In genomic region chr16:66382171-66382965, GRCh38 we compare ENCODE assay signal across 10 cellular contexts. TPM values are rescaled to one million over a fixed set of nuclear protein-coding genes. Genes with fewer than 3 reads are reported as not detected.
DNase-seq lines count a peak whose midpoint lies in the region; ATAC-seq and TF ChIP-seq lines count a peak whose summit lies in the region.
"Had no signal": no experiment of that assay in that cellular context is flagged by ENCODE, and none has a peak within 500 bp of the region (broad histone marks: within the 10 kb centered on the region; RNA-seq: fewer than 3 reads in every experiment).

No MANE protein-coding gene starts in this region.

- TF ChIP-seq CTCF in SK-N-SH (IDR thresholded peaks at IDR 0.05) = no peak; the same call in 1 of the 2 replicates
- TF ChIP-seq CTCF in foreskin keratinocyte (conservative IDR thresholded peaks at IDR 0.05) = no peak
- TF ChIP-seq CTCF in osteoblast (IDR thresholded peaks at IDR 0.05; ENCODE audit: extremely low read depth, low read depth, low read length) = no peak

- H3K27ac Mint-ChIP-seq in naive thymus-derived CD4-positive, alpha-beta T cell = no peak overlapping the region
- H3K27ac Mint-ChIP-seq: IgD-negative memory B cell had no signal

- no peak overlapping the region for H3K4me3 ChIP-seq in SK-N-SH (ENCODE audit: low read depth in 2 of 2, low read length in 1 of 2)
- no peak overlapping the region for H3K4me3 ChIP-seq in osteoblast (ENCODE audit: insufficient read depth, low read length)
- no peak overlapping the region for H3K4me3 ChIP-seq in naive thymus-derived CD4-positive, alpha-beta T cell (ENCODE audit: low read length)

- peaks cover 0 to 10% (median 3%) of the 10 kb centered on the region in 11 donors for H3K9me3 Mint-ChIP-seq in naive thymus-derived CD4-positive, alpha-beta T cell

- CTCF ChIA-PET in SK-N-SH (lab: Yijun Ruan, JAX) = interaction anchor here (2.2 kb wide), 1 partner anchor 24 kb away, joined by 9 read pairs; no protein-coding TSS in a partner anchor
- CTCF ChIA-PET in naive thymus-derived CD4-positive, alpha-beta T cell (lab: Charles Lee) = no interaction called here

- peak overlapping the region; percentile 68 for H3K9ac ChIP-seq in SK-N-SH

- H3K9me3 ChIP-seq in SK-N-SH = no peaks in the 10 kb centered on the region
- H3K9me3 ChIP-seq in osteoblast (ENCODE audit: low read depth, low read length) = no peaks in the 10 kb centered on the region
- H3K9me3 ChIP-seq in naive thymus-derived CD4-positive, alpha-beta T cell (ENCODE audit: control insufficient read depth in 2 of 3, low read length in 3 of 3) = no peaks in the 10 kb centered on the region

- peak overlapping the region in 1 of 2 experiments; percentile 81; a peak in 2 of 4 replicates for H3K27ac ChIP-seq in SK-N-SH (ENCODE audit: low read depth in 2 of 2, low read length in 1 of 2)
- H3K27ac ChIP-seq in foreskin keratinocyte = peak overlapping the region; percentile 85
- H3K27ac ChIP-seq in osteoblast (ENCODE audit: low read depth, low read length) = peak overlapping the region; percentile 73
- H3K27ac ChIP-seq in naive thymus-derived CD4-positive, alpha-beta T cell (ENCODE audit: low read depth, low read length) = no peak overlapping the region

- peak; percentile 79 for ATAC-seq in foreskin keratinocyte
- no peak for ATAC-seq in naive thymus-derived CD4-positive, alpha-beta T cell

- no peaks in the 10 kb centered on the region for H4K20me1 ChIP-seq in SK-N-SH (ENCODE audit: insufficient read depth)
- H4K20me1 ChIP-seq in osteoblast (ENCODE audit: insufficient read depth, low read length) = no peaks in the 10 kb centered on the region

- H3K4me1 Mint-ChIP-seq in naive thymus-derived CD4-positive, alpha-beta T cell = peaks cover 0 to 4% (median 0%) of the 10 kb centered on the region in 7 donors
- H3K4me1 Mint-ChIP-seq: IgD-negative memory B cell had no signal

- no peak for TF ChIP-seq RAD21 in SK-N-SH (IDR thresholded peaks at IDR 0.05; ENCODE audit: low read length)

- H3K4me3 Mint-ChIP-seq in naive thymus-derived CD4-positive, alpha-beta T cell = no peak overlapping the region
- H3K4me3 Mint-ChIP-seq: IgD-negative memory B cell had no signal

- intact Hi-C loops in naive thymus-derived CD4-positive, alpha-beta T cell (cut with micrococcal nuclease) = no loop called here

- DNase-seq in EL (peak; percentile 94), SK-N-SH (no peak), foreskin keratinocyte (peak; percentile 93 to 99), osteoblast (ENCODE audit: insufficient read length, low spot score, missing footprints) (no peak), germinal center (ENCODE audit: low spot score) (no peak), RPMI8226 (no peak), DMS153 (lab: John Stamatoyannopoulos, UW) (no peak)
- no peak for DNase-seq in naive thymus-derived CD4-positive, alpha-beta T cell

- H3K36me3 Mint-ChIP-seq in naive thymus-derived CD4-positive, alpha-beta T cell = no peaks in the 10 kb centered on the region
- H3K36me3 Mint-ChIP-seq: IgD-negative memory B cell had no signal

- 39% methylated on average over 12 of the region's 13 CpGs for WGBS in SK-N-SH (ENCODE audit: low lambda C conversion rate)

- peak overlapping the region; percentile 43 for H3K4me2 ChIP-seq in SK-N-SH
- H3K4me2 ChIP-seq in osteoblast (ENCODE audit: insufficient read depth, low read length) = peak overlapping the region; percentile 19

- H3F3A ChIP-seq in SK-N-SH (replicated peaks; ENCODE audit: insufficient read depth) = no peaks in the 10 kb centered on the region

- H3K27me3 Mint-ChIP-seq in naive thymus-derived CD4-positive, alpha-beta T cell = peaks cover 0 to 11% (median 0%) of the 10 kb centered on the region in 5 donors

- no peaks in the 10 kb centered on the region for H3K9me2 ChIP-seq in SK-N-SH

- H3K4me1 ChIP-seq in SK-N-SH (ENCODE audit: control insufficient read depth in 1 of 2, insufficient read depth in 2 of 2, low read depth in 1 of 2, low read length in 1 of 2) (no peaks in the 10 kb centered on the region; a peak in 1 of 4 replicates), foreskin keratinocyte (peaks cover 17% of the 10 kb centered on the region), osteoblast (ENCODE audit: insufficient read depth, low read length) (peaks cover 16% of the 10 kb centered on the region)
- H3K4me1 ChIP-seq in naive thymus-derived CD4-positive, alpha-beta T cell (ENCODE audit: control insufficient read depth in 2 of 2, insufficient read depth in 2 of 2, low read length in 2 of 2) = no peaks in the 10 kb centered on the region

- no peaks in the 10 kb centered on the region for H3K27me3 ChIP-seq in SK-N-SH (ENCODE audit: insufficient read depth)
- H3K27me3 ChIP-seq in foreskin keratinocyte = no peaks in the 10 kb centered on the region
- no peaks in the 10 kb centered on the region for H3K27me3 ChIP-seq in osteoblast (ENCODE audit: insufficient read depth, low read length)
- H3K27me3 ChIP-seq in naive thymus-derived CD4-positive, alpha-beta T cell (ENCODE audit: control insufficient read depth in 2 of 2, insufficient read depth in 2 of 2, low read length in 2 of 2) = no peaks in the 10 kb centered on the region

- TF ChIP-seq EP300 in SK-N-SH (IDR thresholded peaks at IDR 0.05; ENCODE audit: borderline replicate concordance in 1 of 2, low read depth in 1 of 2, low read length in 1 of 2) = 0 out of 4 replicates have a peak, but pooled peaks of 1 of the 2 experiments have one; percentile 26

- POLR2A ChIA-PET in SK-N-SH (lab: Yijun Ruan, JAX) = no interaction called here
- POLR2A ChIA-PET in naive thymus-derived CD4-positive, alpha-beta T cell (lab: Charles Lee) = no interaction called here

- H2AFZ ChIP-seq in SK-N-SH (ENCODE audit: low read depth) = peak overlapping the region; percentile 18; the same call in 1 of the 2 replicates
- H2AFZ ChIP-seq in osteoblast (ENCODE audit: low read length) = no peak overlapping the region

- H3K79me2 ChIP-seq in SK-N-SH (ENCODE audit: insufficient read depth) (no peaks in the 10 kb centered on the region), osteoblast (ENCODE audit: insufficient read depth, low read length) (no peaks in the 10 kb centered on the region)

- no peaks in the 10 kb centered on the region for H3K36me3 ChIP-seq in SK-N-SH (replicated peaks in 1 of 2; ENCODE audit: control insufficient read depth in 1 of 2, insufficient read depth in 2 of 2, low read length in 1 of 2)
- no peaks in the 10 kb centered on the region for H3K36me3 ChIP-seq in osteoblast (ENCODE audit: insufficient read depth, low read length)
- no peaks in the 10 kb centered on the region for H3K36me3 ChIP-seq in naive thymus-derived CD4-positive, alpha-beta T cell (ENCODE audit: control insufficient read depth in 2 of 3, insufficient read depth in 3 of 3, low read length in 3 of 3)

TF ChIP-seq in SK-N-SH, 30 proteins besides CTCF, POLR2A, EP300 and RAD21:
- TF ChIP-seq, protein P1, sequence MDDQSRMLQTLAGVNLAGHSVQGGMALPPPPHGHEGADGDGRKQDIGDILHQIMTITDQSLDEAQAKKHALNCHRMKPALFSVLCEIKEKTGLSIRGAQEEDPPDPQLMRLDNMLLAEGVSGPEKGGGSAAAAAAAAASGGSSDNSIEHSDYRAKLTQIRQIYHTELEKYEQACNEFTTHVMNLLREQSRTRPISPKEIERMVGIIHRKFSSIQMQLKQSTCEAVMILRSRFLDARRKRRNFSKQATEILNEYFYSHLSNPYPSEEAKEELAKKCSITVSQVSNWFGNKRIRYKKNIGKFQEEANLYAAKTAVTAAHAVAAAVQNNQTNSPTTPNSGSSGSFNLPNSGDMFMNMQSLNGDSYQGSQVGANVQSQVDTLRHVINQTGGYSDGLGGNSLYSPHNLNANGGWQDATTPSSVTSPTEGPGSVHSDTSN (IDR thresholded peaks at IDR 0.05) = peak; percentile 11; the same call in 1 of the 2 replicates
- TF ChIP-seq CHD2 (IDR thresholded peaks at IDR 0.05; ENCODE audit: low read length, partially characterized antibody) (no peak), NFIC (IDR thresholded peaks at IDR 0.05; ENCODE audit: borderline replicate concordance) (0 out of 2 replicates have a peak, but pooled peaks have one; percentile 9), TEAD4 (IDR thresholded peaks at IDR 0.05; ENCODE audit: borderline replicate concordance, insufficient read depth) (peak; percentile 66; the same call in 1 of the 2 replicates), MEF2A (IDR thresholded peaks at IDR 0.05; ENCODE audit: borderline replicate concordance, low read depth) (peak; percentile 93), TCF12 (IDR thresholded peaks at IDR 0.05) (peak; percentile 61), FOSL2 (IDR thresholded peaks at IDR 0.05; ENCODE audit: borderline replicate concordance, low read depth) (peak; percentile 81)
- TF ChIP-seq, protein P2, sequence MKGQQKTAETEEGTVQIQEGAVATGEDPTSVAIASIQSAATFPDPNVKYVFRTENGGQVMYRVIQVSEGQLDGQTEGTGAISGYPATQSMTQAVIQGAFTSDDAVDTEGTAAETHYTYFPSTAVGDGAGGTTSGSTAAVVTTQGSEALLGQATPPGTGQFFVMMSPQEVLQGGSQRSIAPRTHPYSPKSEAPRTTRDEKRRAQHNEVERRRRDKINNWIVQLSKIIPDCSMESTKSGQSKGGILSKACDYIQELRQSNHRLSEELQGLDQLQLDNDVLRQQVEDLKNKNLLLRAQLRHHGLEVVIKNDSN (IDR thresholded peaks at IDR 0.05; ENCODE audit: borderline replicate concordance, low read depth) = no peak

RNA-seq across cellular contexts. Expression of gene CDH5, which starts 15.9 kb away (rescaled TPM):
- polyA plus RNA-seq in SK-N-SH (2012; rRNA removed) = not detected in 2 replicates
- polyA plus RNA-seq in SK-N-SH (2012; cell fraction: cytosol; rRNA removed) = 0.01 TPM in 1 of 2 replicates, not detected in the other
- not detected in 2 replicates for polyA plus RNA-seq in SK-N-SH (2012; cell fraction: nucleus; rRNA removed)
- total RNA-seq in foreskin keratinocyte = 0.04 TPM in 1 of 2 replicates, not detected in the other
- polyA plus RNA-seq in foreskin keratinocyte = 0.02 TPM in 1 of 2 replicates, not detected in the other
- 0.72 and 1.8 TPM in 2 replicates for total RNA-seq in osteoblast
- not detected for total RNA-seq in naive thymus-derived CD4-positive, alpha-beta T cell
- not detected for polyA plus RNA-seq in naive thymus-derived CD4-positive, alpha-beta T cell
- polyA plus RNA-seq: IgD-negative memory B cell had no signal

RNA-seq across cellular contexts. Expression of gene BEAN1, which starts 44.7 kb away (rescaled TPM):
- polyA plus RNA-seq in SK-N-SH (2012; rRNA removed) (0.07 TPM in 1 of 2 replicates, not detected in the other), foreskin keratinocyte (0.04 and 0.37 TPM in 2 replicates)
- polyA plus RNA-seq in SK-N-SH (2012; cell fraction: cytosol; rRNA removed) = 0.08 and 0.15 TPM in 2 replicates
- polyA plus RNA-seq in SK-N-SH (2012; cell fraction: nucleus; rRNA removed) = 0.05 and 0.11 TPM in 2 replicates
- total RNA-seq in foreskin keratinocyte (0.10 and 0.14 TPM in 2 replicates), osteoblast (0.29 and 0.36 TPM in 2 replicates)
- not detected for total RNA-seq in naive thymus-derived CD4-positive, alpha-beta T cell
- polyA plus RNA-seq in naive thymus-derived CD4-positive, alpha-beta T cell = not detected
- total RNA-seq: mononuclear cell had no signal
- polyA plus RNA-seq: IgD-negative memory B cell had no signal

Comparison
In these comparisons a context has a peak if more than half of its experiments do, and no peak if none do; other contexts are left out.
1. DNase-seq: peak in EL (single experiment) and foreskin keratinocyte (2 of 2); none in SK-N-SH (single experiment), osteoblast (single experiment), naive thymus-derived CD4-positive, alpha-beta T cell (0 of 9), germinal center (single experiment), RPMI8226 (single experiment) and DMS153 (single experiment).